2 cellular contexts compared by ENCODE assay signal in the genomic region with DNA sequence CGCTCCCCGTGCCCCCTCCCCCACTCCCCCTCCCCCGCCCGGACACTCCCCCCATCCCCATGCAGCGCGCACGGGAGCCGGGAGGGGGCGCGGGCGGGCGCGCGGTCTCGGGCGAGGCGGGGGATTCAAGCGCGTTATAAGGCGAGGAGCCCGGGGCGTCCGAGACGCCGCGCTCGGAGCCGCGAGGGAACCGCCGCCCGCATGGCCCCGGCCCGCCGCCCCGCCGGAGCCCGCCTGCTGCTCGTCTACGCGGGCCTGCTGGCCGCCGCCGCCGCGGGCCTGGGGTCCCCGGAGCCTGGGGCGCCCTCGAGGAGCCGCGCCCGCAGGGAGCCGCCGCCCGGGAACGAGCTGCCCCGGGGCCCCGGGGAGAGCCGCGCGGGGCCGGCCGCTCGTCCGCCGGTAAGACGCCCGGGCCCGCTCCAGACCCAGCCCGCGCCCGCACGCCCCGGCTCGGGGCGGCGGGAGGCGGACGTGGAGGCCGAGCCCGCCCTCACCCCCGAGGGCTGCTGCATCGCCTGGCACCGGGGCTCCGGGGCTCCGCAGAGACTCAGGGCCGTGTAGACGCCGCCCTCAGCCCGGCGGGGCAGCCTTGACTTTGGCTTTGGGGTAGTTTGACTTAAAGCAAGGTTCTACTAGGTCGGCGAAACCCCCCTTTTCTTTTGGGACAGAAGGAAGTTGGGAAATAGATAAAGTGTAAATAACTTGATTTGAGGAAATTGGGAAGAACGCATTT.
TF ChIP-seq lines count a peak whose summit lies in the region.

A gene with protein sequence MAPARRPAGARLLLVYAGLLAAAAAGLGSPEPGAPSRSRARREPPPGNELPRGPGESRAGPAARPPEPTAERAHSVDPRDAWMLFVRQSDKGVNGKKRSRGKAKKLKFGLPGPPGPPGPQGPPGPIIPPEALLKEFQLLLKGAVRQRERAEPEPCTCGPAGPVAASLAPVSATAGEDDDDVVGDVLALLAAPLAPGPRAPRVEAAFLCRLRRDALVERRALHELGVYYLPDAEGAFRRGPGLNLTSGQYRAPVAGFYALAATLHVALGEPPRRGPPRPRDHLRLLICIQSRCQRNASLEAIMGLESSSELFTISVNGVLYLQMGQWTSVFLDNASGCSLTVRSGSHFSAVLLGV (plus strand): TSS at position 164 of the 733 bp plus-strand sequence. CDS start 38 bp downstream, at position 202.

TF ChIP-seq in SK-N-SH, 30 proteins besides CTCF, POLR2A, EP300 and RAD21 (continued from another document):
- TF ChIP-seq, protein P1, sequence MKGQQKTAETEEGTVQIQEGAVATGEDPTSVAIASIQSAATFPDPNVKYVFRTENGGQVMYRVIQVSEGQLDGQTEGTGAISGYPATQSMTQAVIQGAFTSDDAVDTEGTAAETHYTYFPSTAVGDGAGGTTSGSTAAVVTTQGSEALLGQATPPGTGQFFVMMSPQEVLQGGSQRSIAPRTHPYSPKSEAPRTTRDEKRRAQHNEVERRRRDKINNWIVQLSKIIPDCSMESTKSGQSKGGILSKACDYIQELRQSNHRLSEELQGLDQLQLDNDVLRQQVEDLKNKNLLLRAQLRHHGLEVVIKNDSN (IDR thresholded peaks at IDR 0.05; ENCODE audit: borderline replicate concordance, low read depth) = no peak
- TF ChIP-seq MEF2A (IDR thresholded peaks at IDR 0.05; ENCODE audit: borderline replicate concordance, low read depth) (no peak), YY1 (IDR thresholded peaks at IDR 0.05; ENCODE audit: low read depth) (no peak), NFIC (IDR thresholded peaks at IDR 0.05; ENCODE audit: borderline replicate concordance) (no peak), FOXM1 (IDR thresholded peaks at IDR 0.05; ENCODE audit: low read depth) (no peak), RCOR1 (IDR thresholded peaks at IDR 0.05; ENCODE audit: low read length) (no peak), TAF1 (IDR thresholded peaks at IDR 0.05; ENCODE audit: borderline replicate concordance, low read depth, low read length) (no peak), SIN3A (IDR thresholded peaks at IDR 0.05; ENCODE audit: borderline replicate concordance, low read depth, low read length) (no peak), FOXJ3 (CRISPR knock-in tag; IDR thresholded peaks at IDR 0.05) (no peak), NRF1 (IDR thresholded peaks at IDR 0.05; ENCODE audit: low read depth, low read length) (no peak), SMC3 (IDR thresholded peaks at IDR 0.05; ENCODE audit: low read depth, low read length) (0 out of 2 replicates have a peak, but pooled peaks have one; percentile 11), MXI1 (IDR thresholded peaks at IDR 0.05; ENCODE audit: low read depth, low read length) (no peak), ELF1 (IDR thresholded peaks at IDR 0.05) (no peak), CHD2 (IDR thresholded peaks at IDR 0.05; ENCODE audit: low read length, partially characterized antibody) (peak; percentile 24)
- TF ChIP-seq, protein P2, sequence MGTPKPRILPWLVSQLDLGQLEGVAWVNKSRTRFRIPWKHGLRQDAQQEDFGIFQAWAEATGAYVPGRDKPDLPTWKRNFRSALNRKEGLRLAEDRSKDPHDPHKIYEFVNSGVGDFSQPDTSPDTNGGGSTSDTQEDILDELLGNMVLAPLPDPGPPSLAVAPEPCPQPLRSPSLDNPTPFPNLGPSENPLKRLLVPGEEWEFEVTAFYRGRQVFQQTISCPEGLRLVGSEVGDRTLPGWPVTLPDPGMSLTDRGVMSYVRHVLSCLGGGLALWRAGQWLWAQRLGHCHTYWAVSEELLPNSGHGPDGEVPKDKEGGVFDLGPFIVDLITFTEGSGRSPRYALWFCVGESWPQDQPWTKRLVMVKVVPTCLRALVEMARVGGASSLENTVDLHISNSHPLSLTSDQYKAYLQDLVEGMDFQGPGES (IDR thresholded peaks at IDR 0.05; ENCODE audit: low read depth, low read length) = no peak
- TF ChIP-seq, protein P3, sequence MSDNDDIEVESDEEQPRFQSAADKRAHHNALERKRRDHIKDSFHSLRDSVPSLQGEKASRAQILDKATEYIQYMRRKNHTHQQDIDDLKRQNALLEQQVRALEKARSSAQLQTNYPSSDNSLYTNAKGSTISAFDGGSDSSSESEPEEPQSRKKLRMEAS (IDR thresholded peaks at IDR 0.05; ENCODE audit: low read depth) = 0 out of 2 replicates have a peak, but pooled peaks have one; percentile 39

TF ChIP-seq in K562, 482 proteins besides CTCF, POLR2A, EP300 and RAD21 (continued from another document and continues in another):
- TF ChIP-seq, protein P4, sequence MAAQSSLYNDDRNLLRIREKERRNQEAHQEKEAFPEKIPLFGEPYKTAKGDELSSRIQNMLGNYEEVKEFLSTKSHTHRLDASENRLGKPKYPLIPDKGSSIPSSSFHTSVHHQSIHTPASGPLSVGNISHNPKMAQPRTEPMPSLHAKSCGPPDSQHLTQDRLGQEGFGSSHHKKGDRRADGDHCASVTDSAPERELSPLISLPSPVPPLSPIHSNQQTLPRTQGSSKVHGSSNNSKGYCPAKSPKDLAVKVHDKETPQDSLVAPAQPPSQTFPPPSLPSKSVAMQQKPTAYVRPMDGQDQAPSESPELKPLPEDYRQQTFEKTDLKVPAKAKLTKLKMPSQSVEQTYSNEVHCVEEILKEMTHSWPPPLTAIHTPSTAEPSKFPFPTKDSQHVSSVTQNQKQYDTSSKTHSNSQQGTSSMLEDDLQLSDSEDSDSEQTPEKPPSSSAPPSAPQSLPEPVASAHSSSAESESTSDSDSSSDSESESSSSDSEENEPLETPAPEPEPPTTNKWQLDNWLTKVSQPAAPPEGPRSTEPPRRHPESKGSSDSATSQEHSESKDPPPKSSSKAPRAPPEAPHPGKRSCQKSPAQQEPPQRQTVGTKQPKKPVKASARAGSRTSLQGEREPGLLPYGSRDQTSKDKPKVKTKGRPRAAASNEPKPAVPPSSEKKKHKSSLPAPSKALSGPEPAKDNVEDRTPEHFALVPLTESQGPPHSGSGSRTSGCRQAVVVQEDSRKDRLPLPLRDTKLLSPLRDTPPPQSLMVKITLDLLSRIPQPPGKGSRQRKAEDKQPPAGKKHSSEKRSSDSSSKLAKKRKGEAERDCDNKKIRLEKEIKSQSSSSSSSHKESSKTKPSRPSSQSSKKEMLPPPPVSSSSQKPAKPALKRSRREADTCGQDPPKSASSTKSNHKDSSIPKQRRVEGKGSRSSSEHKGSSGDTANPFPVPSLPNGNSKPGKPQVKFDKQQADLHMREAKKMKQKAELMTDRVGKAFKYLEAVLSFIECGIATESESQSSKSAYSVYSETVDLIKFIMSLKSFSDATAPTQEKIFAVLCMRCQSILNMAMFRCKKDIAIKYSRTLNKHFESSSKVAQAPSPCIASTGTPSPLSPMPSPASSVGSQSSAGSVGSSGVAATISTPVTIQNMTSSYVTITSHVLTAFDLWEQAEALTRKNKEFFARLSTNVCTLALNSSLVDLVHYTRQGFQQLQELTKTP (IDR thresholded peaks at IDR 0.05; ENCODE audit: low read depth in 1 of 2, partially characterized antibody in 2 of 2) = no peak
- no peak for TF ChIP-seq ZNF408 (CRISPR knock-in tag; IDR thresholded peaks at IDR 0.05; ENCODE audit: low read depth)
- TF ChIP-seq, protein P5, sequence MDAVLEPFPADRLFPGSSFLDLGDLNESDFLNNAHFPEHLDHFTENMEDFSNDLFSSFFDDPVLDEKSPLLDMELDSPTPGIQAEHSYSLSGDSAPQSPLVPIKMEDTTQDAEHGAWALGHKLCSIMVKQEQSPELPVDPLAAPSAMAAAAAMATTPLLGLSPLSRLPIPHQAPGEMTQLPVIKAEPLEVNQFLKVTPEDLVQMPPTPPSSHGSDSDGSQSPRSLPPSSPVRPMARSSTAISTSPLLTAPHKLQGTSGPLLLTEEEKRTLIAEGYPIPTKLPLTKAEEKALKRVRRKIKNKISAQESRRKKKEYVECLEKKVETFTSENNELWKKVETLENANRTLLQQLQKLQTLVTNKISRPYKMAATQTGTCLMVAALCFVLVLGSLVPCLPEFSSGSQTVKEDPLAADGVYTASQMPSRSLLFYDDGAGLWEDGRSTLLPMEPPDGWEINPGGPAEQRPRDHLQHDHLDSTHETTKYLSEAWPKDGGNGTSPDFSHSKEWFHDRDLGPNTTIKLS (IDR thresholded peaks at IDR 0.05; ENCODE audit: borderline replicate concordance, low read depth) = no peak
- TF ChIP-seq MAZ (CRISPR knock-in tag; conservative IDR thresholded peaks at IDR 0.05 in 1 of 2, IDR thresholded peaks at IDR 0.05 in 1 of 2) = peak in 1 of 2 experiments; percentile 68; a peak in 2 of 4 replicates
- no peak for TF ChIP-seq ZKSCAN1 (IDR thresholded peaks at IDR 0.05; ENCODE audit: low read depth, low read length)
- TF ChIP-seq ZNF124 (CRISPR knock-in tag; IDR thresholded peaks at IDR 0.05) = no peak
- no peak for TF ChIP-seq ZFP36 (IDR thresholded peaks at IDR 0.05; ENCODE audit: low read depth, low read length, partially characterized antibody)
- no peak for TF ChIP-seq NR3C1 (CRISPR knock-in tag; IDR thresholded peaks at IDR 0.05)
- TF ChIP-seq HDAC2 (IDR thresholded peaks at IDR 0.05) = no peak
- TF ChIP-seq, protein P6, sequence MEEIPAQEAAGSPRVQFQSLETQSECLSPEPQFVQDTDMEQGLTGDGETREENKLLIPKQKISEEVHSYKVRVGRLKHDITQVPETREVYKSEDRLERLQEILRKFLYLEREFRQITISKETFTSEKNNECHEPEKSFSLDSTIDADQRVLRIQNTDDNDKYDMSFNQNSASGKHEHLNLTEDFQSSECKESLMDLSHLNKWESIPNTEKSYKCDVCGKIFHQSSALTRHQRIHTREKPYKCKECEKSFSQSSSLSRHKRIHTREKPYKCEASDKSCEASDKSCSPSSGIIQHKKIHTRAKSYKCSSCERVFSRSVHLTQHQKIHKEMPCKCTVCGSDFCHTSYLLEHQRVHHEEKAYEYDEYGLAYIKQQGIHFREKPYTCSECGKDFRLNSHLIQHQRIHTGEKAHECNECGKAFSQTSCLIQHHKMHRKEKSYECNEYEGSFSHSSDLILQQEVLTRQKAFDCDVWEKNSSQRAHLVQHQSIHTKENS (CRISPR knock-in tag; IDR thresholded peaks at IDR 0.05) = no peak
- TF ChIP-seq, protein P7, sequence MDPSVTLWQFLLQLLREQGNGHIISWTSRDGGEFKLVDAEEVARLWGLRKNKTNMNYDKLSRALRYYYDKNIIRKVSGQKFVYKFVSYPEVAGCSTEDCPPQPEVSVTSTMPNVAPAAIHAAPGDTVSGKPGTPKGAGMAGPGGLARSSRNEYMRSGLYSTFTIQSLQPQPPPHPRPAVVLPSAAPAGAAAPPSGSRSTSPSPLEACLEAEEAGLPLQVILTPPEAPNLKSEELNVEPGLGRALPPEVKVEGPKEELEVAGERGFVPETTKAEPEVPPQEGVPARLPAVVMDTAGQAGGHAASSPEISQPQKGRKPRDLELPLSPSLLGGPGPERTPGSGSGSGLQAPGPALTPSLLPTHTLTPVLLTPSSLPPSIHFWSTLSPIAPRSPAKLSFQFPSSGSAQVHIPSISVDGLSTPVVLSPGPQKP (CRISPR knock-in tag; IDR thresholded peaks at IDR 0.05) = no peak
- no peak for TF ChIP-seq FOXJ2 (tag; IDR thresholded peaks at IDR 0.05)
- TF ChIP-seq ATF7 (IDR thresholded peaks at IDR 0.05) = no peak
- TF ChIP-seq MAFG (tag; conservative IDR thresholded peaks at IDR 0.05) = no peak
- TF ChIP-seq ZNF77 (CRISPR knock-in tag; IDR thresholded peaks at IDR 0.05) = no peak
- TF ChIP-seq, protein P8, sequence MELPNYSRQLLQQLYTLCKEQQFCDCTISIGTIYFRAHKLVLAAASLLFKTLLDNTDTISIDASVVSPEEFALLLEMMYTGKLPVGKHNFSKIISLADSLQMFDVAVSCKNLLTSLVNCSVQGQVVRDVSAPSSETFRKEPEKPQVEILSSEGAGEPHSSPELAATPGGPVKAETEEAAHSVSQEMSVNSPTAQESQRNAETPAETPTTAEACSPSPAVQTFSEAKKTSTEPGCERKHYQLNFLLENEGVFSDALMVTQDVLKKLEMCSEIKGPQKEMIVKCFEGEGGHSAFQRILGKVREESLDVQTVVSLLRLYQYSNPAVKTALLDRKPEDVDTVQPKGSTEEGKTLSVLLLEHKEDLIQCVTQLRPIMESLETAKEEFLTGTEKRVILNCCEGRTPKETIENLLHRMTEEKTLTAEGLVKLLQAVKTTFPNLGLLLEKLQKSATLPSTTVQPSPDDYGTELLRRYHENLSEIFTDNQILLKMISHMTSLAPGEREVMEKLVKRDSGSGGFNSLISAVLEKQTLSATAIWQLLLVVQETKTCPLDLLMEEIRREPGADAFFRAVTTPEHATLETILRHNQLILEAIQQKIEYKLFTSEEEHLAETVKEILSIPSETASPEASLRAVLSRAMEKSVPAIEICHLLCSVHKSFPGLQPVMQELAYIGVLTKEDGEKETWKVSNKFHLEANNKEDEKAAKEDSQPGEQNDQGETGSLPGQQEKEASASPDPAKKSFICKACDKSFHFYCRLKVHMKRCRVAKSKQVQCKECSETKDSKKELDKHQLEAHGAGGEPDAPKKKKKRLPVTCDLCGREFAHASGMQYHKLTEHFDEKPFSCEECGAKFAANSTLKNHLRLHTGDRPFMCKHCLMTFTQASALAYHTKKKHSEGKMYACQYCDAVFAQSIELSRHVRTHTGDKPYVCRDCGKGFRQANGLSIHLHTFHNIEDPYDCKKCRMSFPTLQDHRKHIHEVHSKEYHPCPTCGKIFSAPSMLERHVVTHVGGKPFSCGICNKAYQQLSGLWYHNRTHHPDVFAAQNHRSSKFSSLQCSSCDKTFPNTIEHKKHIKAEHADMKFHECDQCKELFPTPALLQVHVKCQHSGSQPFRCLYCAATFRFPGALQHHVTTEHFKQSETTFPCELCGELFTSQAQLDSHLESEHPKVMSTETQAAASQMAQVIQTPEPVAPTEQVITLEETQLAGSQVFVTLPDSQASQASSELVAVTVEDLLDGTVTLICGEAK (IDR thresholded peaks at IDR 0.05) = peak; percentile 32; the same call in 1 of the 2 replicates
- TF ChIP-seq, protein P8 (CRISPR knock-in tag; IDR thresholded peaks at IDR 0.05) = no peak
- TF ChIP-seq POLR2G (IDR thresholded peaks at IDR 0.05; ENCODE audit: low read depth, low read length) = peak; percentile 70
- no peak for TF ChIP-seq SLC30A9 (CRISPR knock-in tag; IDR thresholded peaks at IDR 0.05)
- no peak for TF ChIP-seq ZNF253 (CRISPR knock-in tag; conservative IDR thresholded peaks at IDR 0.05)
